8 cellular contexts compared by ENCODE assay signal in the genomic region with DNA sequence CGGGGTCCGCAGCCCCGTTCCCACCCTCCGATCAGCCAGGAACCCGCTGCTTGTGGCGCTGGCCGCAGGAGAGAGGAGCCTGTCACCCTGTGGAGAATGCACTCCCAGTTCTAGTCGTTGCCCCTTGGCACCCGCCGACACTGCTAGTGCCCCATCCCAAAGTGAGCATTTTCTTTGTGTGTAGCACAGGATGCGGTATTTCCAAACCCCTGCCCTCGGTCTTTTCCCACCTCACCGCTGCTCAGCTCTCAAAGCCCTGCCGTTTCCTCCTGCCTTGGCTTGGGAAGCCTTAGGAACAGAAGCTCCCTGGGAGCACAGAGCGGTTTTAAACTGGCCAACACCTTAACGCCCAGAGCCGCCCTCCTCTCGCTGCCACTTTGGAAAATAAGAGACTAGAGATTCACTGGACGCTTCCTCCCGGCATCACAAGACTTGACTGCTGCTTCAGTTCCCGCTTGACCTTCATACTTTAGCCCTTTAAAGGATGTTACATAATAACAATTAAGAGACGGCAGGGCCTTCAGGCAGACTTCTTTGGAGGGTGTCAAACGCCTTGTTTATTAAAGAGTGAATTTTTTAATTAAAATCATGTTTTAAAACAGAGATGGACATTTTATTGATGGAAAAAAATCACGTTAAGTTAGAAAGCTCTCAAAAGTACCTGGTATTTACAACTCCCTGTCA. TPM values are rescaled to one million over a fixed set of nuclear protein-coding genes. Genes with fewer than 3 reads are reported as not detected.
DNase-seq lines count a peak whose midpoint lies in the region; ATAC-seq and TF ChIP-seq lines count a peak whose summit lies in the region.

No MANE protein-coding gene starts in this region.

- peak; percentile 13 to 80 (median 77) for DNase-seq in NCI-H1417 (lab: John Stamatoyannopoulos, UW)
- DNase-seq in NCI-H1417 treated with DMSO at 0.1 percent for 48 hours (lab: John Stamatoyannopoulos, UW), result no peak
- DNase-seq in RKO (ENCODE audit: low spot score), result peak; percentile 67
- DNase-seq in astrocyte of the cerebellum (ENCODE audit: low read depth), result no peak
- peak; percentile 37 for DNase-seq in hepatocyte (ENCODE audit: low spot score)
- no peak for DNase-seq in progenitor cell of endocrine pancreas (ENCODE audit: low spot score, unreplicated experiment)

- WGBS in hepatocyte (ENCODE audit: low lambda C conversion rate, missing lambda C conversion rate), result 4% methylated on average over 23 of the region's 24 CpGs

- peak overlapping the region; percentile 85 for H3K4me2 ChIP-seq in hepatocyte

- H3K4me1 Mint-ChIP-seq in progenitor cell of endocrine pancreas (ENCODE audit: low read depth), result peaks cover 18% of the 10 kb centered on the region

- no peaks in the 10 kb centered on the region for H3K27me3 Mint-ChIP-seq in progenitor cell of endocrine pancreas

- peak overlapping the region; percentile 97 for H3K27ac ChIP-seq in hepatocyte

- peaks cover 6% of the 10 kb centered on the region for H3K4me1 ChIP-seq in hepatocyte (ENCODE audit: insufficient read depth)

- in situ Hi-C loops in astrocyte of the cerebellum (cut with HindIII; ENCODE audit: low sequenced_read_pairs), result no loop called here

- H3K27ac Mint-ChIP-seq in progenitor cell of endocrine pancreas, result peak overlapping the region; percentile 93

- no peaks in the 10 kb centered on the region for H3K9me3 ChIP-seq in hepatocyte (ENCODE audit: low read depth)

- no peaks in the 10 kb centered on the region for H3K9me2 ChIP-seq in hepatocyte (replicated peaks; ENCODE audit: insufficient read depth)

- no peak for TF ChIP-seq CTCF in astrocyte of the cerebellum (IDR thresholded peaks at IDR 0.05; ENCODE audit: low read depth, low read length, missing control alignments)
- TF ChIP-seq CTCF in hepatocyte (IDR thresholded peaks at IDR 0.05; ENCODE audit: poor library complexity), result peak; percentile 2
- TF ChIP-seq CTCF in progenitor cell of endocrine pancreas (IDR thresholded peaks at IDR 0.05; ENCODE audit: unreplicated experiment), result no peak

- H3K4me3 ChIP-seq in astrocyte of the cerebellum (ENCODE audit: low read depth, low read length) (peak overlapping the region; percentile 85), hepatocyte (peak overlapping the region; percentile 100)

- no peaks in the 10 kb centered on the region for H4K20me1 ChIP-seq in hepatocyte (ENCODE audit: insufficient read depth, poor library complexity, severe bottlenecking)

- H3K79me2 ChIP-seq in hepatocyte, result peaks cover 17% of the 10 kb centered on the region

- H2AFZ ChIP-seq in hepatocyte, result peak overlapping the region; percentile 99

- peak; percentile 0 for ATAC-seq in HG03103 (IDR thresholded peaks at IDR 0.05; ENCODE audit: low read depth, unreplicated experiment)
- no peak for ATAC-seq in HG03025 (IDR thresholded peaks at IDR 0.05; ENCODE audit: low FRiP score, unreplicated experiment)

- H3K36me3 Mint-ChIP-seq in progenitor cell of endocrine pancreas (ENCODE audit: insufficient read depth), result peaks cover 2% of the 10 kb centered on the region

- no peaks in the 10 kb centered on the region for H3K9me3 Mint-ChIP-seq in progenitor cell of endocrine pancreas (ENCODE audit: low read depth)

- no peaks in the 10 kb centered on the region for H3K27me3 ChIP-seq in hepatocyte

- H3K36me3 ChIP-seq in hepatocyte (replicated peaks; ENCODE audit: insufficient read depth, low read depth), result no peaks in the 10 kb centered on the region

- peak overlapping the region; percentile 89 for H3K4me3 Mint-ChIP-seq in progenitor cell of endocrine pancreas (ENCODE audit: low read depth)

RNA-seq across cellular contexts. Expression of a gene that starts 0.8 kb away (rescaled TPM):
- 17.5 and 24.6 TPM in 2 replicates for total RNA-seq in hepatocyte
- 8.0 and 12.2 TPM in 2 replicates for polyA plus RNA-seq in hepatocyte
- total RNA-seq in progenitor cell of endocrine pancreas, result 6.0 and 6.2 TPM in 2 replicates

RNA-seq across cellular contexts. Expression of a gene that starts 35.1 kb away (rescaled TPM):
- 16.1 and 20.3 TPM in 2 replicates for total RNA-seq in hepatocyte
- 7.7 and 8.8 TPM in 2 replicates for polyA plus RNA-seq in hepatocyte
- not detected in 2 replicates for total RNA-seq in progenitor cell of endocrine pancreas

Comparison
In these comparisons a context has a peak if more than half of its experiments do, and no peak if none do; other contexts are left out.
1. DNase-seq: peak in NCI-H1417 (3 of 3), RKO (single experiment) and hepatocyte (single experiment); none in NCI-H1417 treated with DMSO at 0.1 percent for 48 hours (single experiment), astrocyte of the cerebellum (single experiment) and progenitor cell of endocrine pancreas (single experiment).
2. RNA of a gene that starts 35.1 kb away (total RNA-seq): 16.1 to 20.3 TPM in hepatocyte; not detected in progenitor cell of endocrine pancreas; every median in the first group is over 10 times any median in the second.